ENCODE assay signal across 8 cellular contexts in the genomic region with DNA sequence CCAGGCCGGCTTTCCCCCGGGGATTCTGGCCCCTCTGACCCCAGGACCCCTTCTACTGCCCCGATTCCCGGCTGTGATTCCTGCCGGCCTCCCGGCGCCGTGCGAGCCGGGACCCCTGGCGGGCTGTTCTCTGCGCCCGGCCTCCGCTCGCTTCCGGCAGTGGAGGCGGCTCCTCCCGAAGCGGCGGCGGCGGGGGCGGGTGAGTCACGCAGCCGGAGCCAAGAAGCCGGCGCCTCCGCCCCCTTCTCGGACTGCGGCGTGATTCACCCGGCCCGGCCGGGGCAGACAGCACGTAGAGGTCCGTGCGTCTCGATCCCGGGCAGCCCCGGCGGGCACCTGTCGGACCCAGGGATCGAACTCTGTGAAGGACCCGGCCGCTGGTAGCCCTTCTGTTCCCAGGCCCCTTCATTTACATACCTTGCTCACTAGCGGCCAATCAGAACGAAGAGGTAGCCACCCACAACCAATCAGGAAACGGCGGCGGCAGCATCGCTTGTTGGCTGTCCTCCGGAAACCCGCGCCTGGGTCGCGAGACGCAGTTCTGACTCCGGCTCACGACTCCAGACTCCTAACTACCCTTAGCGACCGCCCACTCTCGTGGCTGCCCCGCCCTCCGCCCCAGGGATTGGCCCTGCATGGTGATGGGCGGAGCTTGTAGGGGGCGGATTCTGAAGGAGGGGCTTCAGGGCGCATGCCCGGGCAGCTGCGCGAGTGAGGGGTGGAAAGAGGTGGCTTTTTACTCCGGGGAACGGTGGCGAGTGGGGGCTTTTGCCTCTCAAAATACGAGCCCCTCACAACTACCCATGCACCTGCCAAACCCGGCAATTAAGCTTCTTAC. TPM values are rescaled to one million over a fixed set of nuclear protein-coding genes. Genes with fewer than 3 reads are reported as not detected.
DNase-seq lines count a peak whose midpoint lies in the region; ATAC-seq and TF ChIP-seq lines count a peak whose summit lies in the region.

A gene with protein sequence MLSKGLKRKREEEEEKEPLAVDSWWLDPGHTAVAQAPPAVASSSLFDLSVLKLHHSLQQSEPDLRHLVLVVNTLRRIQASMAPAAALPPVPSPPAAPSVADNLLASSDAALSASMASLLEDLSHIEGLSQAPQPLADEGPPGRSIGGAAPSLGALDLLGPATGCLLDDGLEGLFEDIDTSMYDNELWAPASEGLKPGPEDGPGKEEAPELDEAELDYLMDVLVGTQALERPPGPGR (minus strand): TSS at position 543 of the 838 bp plus-strand sequence. CDS start 2,446 bp downstream, outside the sequence.

- H4K20me1 ChIP-seq in OCI-LY3 (ENCODE audit: insufficient read depth, low read length) = no peaks in the 10 kb centered on the region

- H3K9ac ChIP-seq in OCI-LY3 (ENCODE audit: low read length) = peak within 1 kb of the TSS; percentile 90

- TF ChIP-seq CTCF in OCI-LY3 (IDR thresholded peaks at IDR 0.05; ENCODE audit: low read depth, low read length) = peak; percentile 91
- TF ChIP-seq CTCF in endothelial cell (IDR thresholded peaks at IDR 0.05; ENCODE audit: unreplicated experiment) = peak; percentile 94

- H3K79me2 ChIP-seq in OCI-LY3 (ENCODE audit: low read length) = peaks cover 6% of the 10 kb centered on the region; the same call in 1 of the 2 replicates

- peak; percentile 83 for ATAC-seq in GM21515 (IDR thresholded peaks at IDR 0.05; ENCODE audit: unreplicated experiment)

- peaks cover 4% of the 10 kb centered on the region for H3K36me3 Mint-ChIP-seq in endothelial cell (ENCODE audit: low read depth, unreplicated experiment)

- no peaks in the 10 kb centered on the region for H3K9me3 Mint-ChIP-seq in endothelial cell (ENCODE audit: unreplicated experiment)

- no peaks in the 10 kb centered on the region for H3K9me3 ChIP-seq in OCI-LY3 (ENCODE audit: insufficient read depth, low read length)

- peak within 1 kb of the TSS; percentile 99 for H3K4me2 ChIP-seq in OCI-LY3 (ENCODE audit: low read length)

- peaks cover 11% of the 10 kb centered on the region for H3K4me1 Mint-ChIP-seq in endothelial cell (ENCODE audit: unreplicated experiment)

- peaks cover 8% of the 10 kb centered on the region for H3K36me3 ChIP-seq in OCI-LY3 (replicated peaks; ENCODE audit: low read depth, low read length)

- H3K27ac Mint-ChIP-seq in endothelial cell (ENCODE audit: unreplicated experiment) = peak within 1 kb of the TSS; percentile 99

- H2AFZ ChIP-seq in OCI-LY3 (ENCODE audit: low read depth, low read length) = peak within 1 kb of the TSS; percentile 57

- H3K27me3 ChIP-seq in OCI-LY3 (ENCODE audit: low read depth, low read length) = no peaks in the 10 kb centered on the region

- H3K4me3 ChIP-seq in OCI-LY3 (ENCODE audit: low read length) = peak within 1 kb of the TSS; percentile 95

- H3K4me3 Mint-ChIP-seq in endothelial cell (ENCODE audit: unreplicated experiment) = peak within 1 kb of the TSS; percentile 94

- DNase-seq in DMS 273 treated with DMSO at 0.1 percent for 48 hours (lab: John Stamatoyannopoulos, UW) (peak; percentile 99), HuH-7.5 (ENCODE audit: low spot score) (peak; percentile 98), activated T-cell treated with anti-CD3 and anti-CD28 coated beads for 1 hour (ENCODE audit: low read depth) (peak; percentile 100), endothelial cell (ENCODE audit: low spot score) (peak; percentile 100), middle frontal gyrus (ENCODE audit: extremely low spot score, low spot score) (peak; percentile 100)
- peak; percentile 100 for DNase-seq in stimulated activated CD8-positive, alpha-beta memory T cell treated with anti-CD3 and anti-CD28 coated beads, Interleukin-2, amount 100 ng/mL, for 48 hours (ENCODE audit: low read depth in 2 of 2)

- H3K27me3 Mint-ChIP-seq in endothelial cell (ENCODE audit: unreplicated experiment) = peaks cover 14% of the 10 kb centered on the region

- H3K27ac ChIP-seq in OCI-LY3 (ENCODE audit: low read length) = peak within 1 kb of the TSS; percentile 71

- H3K4me1 ChIP-seq in OCI-LY3 (ENCODE audit: low read length) = peaks cover 13% of the 10 kb centered on the region

RNA-seq across cellular contexts. Expression of the gene that starts here (rescaled TPM):
- 11.8 TPM for total RNA-seq in endothelial cell (ENCODE audit: unreplicated experiment)

Comparison
In these comparisons a context has a peak if more than half of its experiments do, and no peak if none do; other contexts are left out.
1. Peak in every context shown above with its lines: DNase-seq, ATAC-seq, H3K4me3 ChIP-seq and H3K27ac ChIP-seq.